Comparison of ENCODE assay signal across 9 cellular contexts in genomic region chr3:63975705-63976104, GRCh38. TPM values are rescaled to one million over a fixed set of nuclear protein-coding genes. Genes with fewer than 3 reads are reported as not detected.
DNase-seq lines count a peak whose midpoint lies in the region; ATAC-seq, FAIRE-seq and TF ChIP-seq lines count a peak whose summit lies in the region.
"Had no signal": no experiment of that assay in that cellular context is flagged by ENCODE, and none has a peak within 500 bp of the region (broad histone marks: within the 10 kb centered on the region; RNA-seq: fewer than 3 reads in every experiment).

No MANE protein-coding gene starts in this region.

- no peak overlapping the region for H3K4me3 ChIP-seq in tibial nerve
- no peak overlapping the region for H3K4me3 ChIP-seq in kidney (ENCODE audit: low read length in 2 of 2)

- no peaks in the 10 kb centered on the region for H3K9me3 Mint-ChIP-seq in activated CD4-positive, alpha-beta T cell treated with anti-CD3 and anti-CD28 coated beads for 36 hours (ENCODE audit: low read depth)
- no peaks in the 10 kb centered on the region for H3K9me3 Mint-ChIP-seq in MCF 10A (ENCODE audit: unreplicated experiment)

- TF ChIP-seq POLR2A in tibial nerve (IDR thresholded peaks at IDR 0.05): no peak

- H3K27ac Mint-ChIP-seq in activated CD4-positive, alpha-beta T cell treated with anti-CD3 and anti-CD28 coated beads for 36 hours: peak overlapping the region; percentile 97
- peak overlapping the region; percentile 86 for H3K27ac Mint-ChIP-seq in MCF 10A (ENCODE audit: low read depth, unreplicated experiment)

- TF ChIP-seq CTCF in MCF 10A (IDR thresholded peaks at IDR 0.05; ENCODE audit: unreplicated experiment) (no peak), tibial nerve (IDR thresholded peaks at IDR 0.05) (no peak), kidney (IDR thresholded peaks at IDR 0.05; ENCODE audit: borderline replicate concordance, extremely low read depth, insufficient read depth) (no peak)

- H3K36me3 Mint-ChIP-seq in activated CD4-positive, alpha-beta T cell treated with anti-CD3 and anti-CD28 coated beads for 36 hours (ENCODE audit: low read depth): peaks cover 28% of the 10 kb centered on the region
- peaks cover 9% of the 10 kb centered on the region for H3K36me3 Mint-ChIP-seq in MCF 10A (ENCODE audit: insufficient read depth, unreplicated experiment)

- CTCF ChIA-PET in activated CD4-positive, alpha-beta T cell treated with anti-CD3 and anti-CD28 coated beads for 36 hours (lab: Charles Lee): interaction anchor here (6.3 to 9.5 kb wide), 2 partner anchors 11 to 18 kb away, joined by 79 to 117 read pairs; no protein-coding TSS in a partner anchor
- CTCF ChIA-PET in MCF 10A (lab: Yijun Ruan, JAX): interaction anchor here (0.6 to 10.0 kb wide), 8 partner anchors 10 to 627 kb away, joined by 3 to 185 read pairs (median 4); no protein-coding TSS in a partner anchor

- intact Hi-C loops in activated CD4-positive, alpha-beta T cell treated with anti-CD3 and anti-CD28 coated beads for 36 hours (cut with DNase I, micrococcal nuclease): no loop called here
- intact Hi-C loops in MCF 10A (cut with micrococcal nuclease): loop anchor here (1.0 kb wide), 1 partner anchor 18 kb away; no protein-coding TSS in a partner anchor
- intact Hi-C loops in kidney (cut with DNase I): no loop called here

- no peak for DNase-seq in activated CD4-positive, alpha-beta T cell treated with anti-CD3 and anti-CD28 coated beads for 36 hours
- DNase-seq in activated CD4-positive, alpha-beta T cell treated with anti-CD3 and anti-CD28 coated beads for 4 hours: no peak
- peak; percentile 94 for DNase-seq in MCF 10A (ENCODE audit: unreplicated experiment)
- DNase-seq in left kidney (ENCODE audit: low read depth, low spot score): peak; percentile 38
- DNase-seq in tibial nerve (ENCODE audit: low spot score in 2 of 2): peak; percentile 57 to 73
- DNase-seq in kidney: no peak
- DNase-seq in A172 (ENCODE audit: low spot score): no peak

- FAIRE-seq in kidney (lab: Jason Lieb, UNC): no peak
- FAIRE-seq: H1 had no signal

- H3K27ac ChIP-seq in tibial nerve (peak overlapping the region in 3 of 4 donors; percentile 48 to 88 (median 80)), kidney (ENCODE audit: low read depth in 2 of 2, low read length in 2 of 2) (no peak overlapping the region)

- POLR2A ChIA-PET in activated CD4-positive, alpha-beta T cell treated with anti-CD3 and anti-CD28 coated beads for 36 hours (lab: Charles Lee): interaction anchor here (0.6 kb wide), 1 partner anchor 560 kb away, joined by 3 read pairs; no protein-coding TSS in a partner anchor
- POLR2A ChIA-PET in MCF 10A (lab: Yijun Ruan, JAX): interaction anchor here (0.6 to 11.5 kb wide), 11 partner anchors 12 to 247 kb away, joined by 3 to 283 read pairs (median 12); partner anchors contain the start of genes PSMD6 and SCAANT1

- no peak for ATAC-seq in activated CD4-positive, alpha-beta T cell treated with anti-CD3 and anti-CD28 coated beads for 36 hours
- no peak for ATAC-seq in GM18511 (IDR thresholded peaks at IDR 0.05; ENCODE audit: unreplicated experiment)

- peaks cover 95% of the 10 kb centered on the region for H3K4me1 Mint-ChIP-seq in activated CD4-positive, alpha-beta T cell treated with anti-CD3 and anti-CD28 coated beads for 36 hours
- peaks cover 63% of the 10 kb centered on the region for H3K4me1 Mint-ChIP-seq in MCF 10A (ENCODE audit: insufficient read depth, unreplicated experiment)

- no peaks in the 10 kb centered on the region for H3K27me3 Mint-ChIP-seq in activated CD4-positive, alpha-beta T cell treated with anti-CD3 and anti-CD28 coated beads for 36 hours
- no peaks in the 10 kb centered on the region for H3K27me3 Mint-ChIP-seq in MCF 10A (ENCODE audit: insufficient read depth, unreplicated experiment)

- H3K4me1 ChIP-seq in tibial nerve: peaks cover 0 to 84% (median 46%) of the 10 kb centered on the region in 4 donors
- peaks cover 17 to 33% of the 10 kb centered on the region in 2 donors for H3K4me1 ChIP-seq in kidney (ENCODE audit: control insufficient read depth in 1 of 2, insufficient read depth in 1 of 2, low read depth in 1 of 2, low read length in 2 of 2)

- H3K9ac ChIP-seq in kidney (ENCODE audit: low read length in 2 of 2): no peak overlapping the region

- H3K36me3 ChIP-seq in tibial nerve (peaks cover 0 to 14% (median 4%) of the 10 kb centered on the region in 3 donors), kidney (ENCODE audit: control insufficient read depth in 1 of 2, insufficient read depth in 2 of 2, low read length in 2 of 2) (peaks cover 3 to 9% of the 10 kb centered on the region in 2 donors)

- H3K27me3 ChIP-seq in tibial nerve: no peaks in the 10 kb centered on the region

- BruUV-seq in MCF 10A (replicated peaks; lab: Mats Ljungman, UMichigan): no TSS peak

- no peak overlapping the region for H3K4me3 Mint-ChIP-seq in activated CD4-positive, alpha-beta T cell treated with anti-CD3 and anti-CD28 coated beads for 36 hours
- H3K4me3 Mint-ChIP-seq in MCF 10A (ENCODE audit: unreplicated experiment): peak overlapping the region; percentile 45

- no peaks in the 10 kb centered on the region for H3K9me3 ChIP-seq in tibial nerve
- no peaks in the 10 kb centered on the region for H3K9me3 ChIP-seq in kidney (ENCODE audit: control insufficient read depth in 1 of 2, low read length in 2 of 2)

- 18 to 41% methylated on average over 3 of the region's 3 CpGs for WGBS in tibial nerve, 2 donors

- peak in 1 of 2 donors; percentile 72 for TF ChIP-seq EP300 in tibial nerve (IDR thresholded peaks at IDR 0.05)

RNA-seq across cellular contexts. Expression of gene PSMD6, which starts 47.6 kb away (rescaled TPM):
- total RNA-seq in activated CD4-positive, alpha-beta T cell treated with anti-CD3 and anti-CD28 coated beads for 36 hours: 100 to 1,000 TPM; 109 to 117 TPM
- 62.7 and 66.0 TPM in 2 replicates for total RNA-seq in MCF 10A (2022)
- 10 to 100 TPM; 47.4 to 64.5 (median 58.9) TPM for total RNA-seq in tibial nerve
- 62.7 TPM for total RNA-seq in kidney
- polyA plus RNA-seq in kidney (ENCODE audit: insufficient read depth, low read depth, low replicate concordance): 78.0 TPM
- total RNA-seq in A172 (2014; rRNA removed; shearing (Covaris generic)): 159 and 176 TPM in 2 replicates

Comparison
In these comparisons a context has a peak if more than half of its experiments do, and no peak if none do; other contexts are left out.
1. DNase-seq: peak in MCF 10A (single experiment), left kidney (single experiment) and tibial nerve (2 of 2); none in activated CD4-positive, alpha-beta T cell treated with anti-CD3 and anti-CD28 coated beads for 36 hours (single experiment), activated CD4-positive, alpha-beta T cell treated with anti-CD3 and anti-CD28 coated beads for 4 hours (0 of 2), kidney (single experiment) and A172 (single experiment).
2. H3K27ac ChIP-seq: peak in tibial nerve (3 of 4); none in kidney (0 of 2).